ENCODE assay signal across 30 cellular contexts in the genomic region with DNA sequence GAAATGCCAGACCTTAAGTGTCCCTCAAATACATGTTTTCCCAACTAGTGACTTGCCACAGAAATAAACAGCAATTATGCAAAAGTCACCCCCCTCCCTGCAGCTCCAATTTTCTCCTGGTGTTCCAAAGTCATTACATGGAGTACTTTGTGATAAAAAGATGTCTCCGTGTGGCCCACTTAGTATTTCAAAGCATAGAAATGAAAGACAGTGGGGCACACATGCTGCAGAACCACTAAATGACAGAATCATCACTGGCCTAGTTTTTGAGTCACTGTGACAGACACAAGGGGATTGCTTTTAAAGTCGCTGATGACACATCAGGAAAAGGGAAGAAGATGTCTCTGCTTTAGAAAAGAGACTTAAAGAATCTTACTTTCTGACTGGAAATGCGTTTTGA.
A peak's percentile ranks its signal among the peaks of the same experiment; 100 is the strongest.
DNase-seq lines count a peak whose midpoint lies in the region; ATAC-seq and TF ChIP-seq lines count a peak whose summit lies in the region.
"Had no signal": no experiment of that assay in that cellular context is flagged by ENCODE, and none has a peak within 500 bp of the region (broad histone marks: within the 10 kb centered on the region; RNA-seq: fewer than 3 reads in every experiment).

No MANE protein-coding gene starts in this region.

- H3K4me2 ChIP-seq in SK-N-SH, result peak overlapping the region; percentile 64
- H3K4me2 ChIP-seq: KMS-11 had no signal

- TF ChIP-seq CTCF in HFFc6 (IDR thresholded peaks at IDR 0.05), result no peak
- no peak for TF ChIP-seq CTCF in SK-N-SH (IDR thresholded peaks at IDR 0.05)
- TF ChIP-seq CTCF in foreskin keratinocyte (conservative IDR thresholded peaks at IDR 0.05), result no peak

- no peak for TF ChIP-seq EP300 in SK-N-SH (IDR thresholded peaks at IDR 0.05; ENCODE audit: borderline replicate concordance in 1 of 2, low read depth in 1 of 2, low read length in 1 of 2)

- peak; percentile 30 for DNase-seq in HFFc6
- no peak for DNase-seq in SK-N-SH
- DNase-seq in fibroblast of peridontal ligament (ENCODE audit: extremely low read depth), result peak; percentile 22
- DNase-seq in NCI-H345 treated with DMSO at 0.1 percent for 48 hours (lab: John Stamatoyannopoulos, UW; ENCODE audit: unreplicated experiment), result no peak
- DNase-seq in activated naive CD4-positive, alpha-beta T cell (lab: John Stamatoyannopoulos, UW), result no peak
- no peak for DNase-seq in foreskin keratinocyte
- DNase-seq: activated CD4-positive, alpha-beta T cell treated with anti-CD3 and anti-CD28 coated beads for 4 hours; activated CD8-positive, alpha-beta memory T cell treated with anti-CD3 and anti-CD28 coated beads for 24 hours; activated effector memory CD4-positive, alpha-beta T cell treated with anti-CD3 and anti-CD28 coated beads, Interleukin-2, amount 50 U/mL, for 16 hours; activated naive CD8-positive, alpha-beta T cell treated with anti-CD3 and anti-CD28 coated beads, Interleukin-2, amount 10 ng/mL, durations not matched to agents 7 days and 5 days; activated T-cell treated with anti-CD3 and anti-CD28 coated beads, Interleukin-2, amount 50 U/mL, for 1 hour; central memory CD4-positive, alpha-beta T cell; islet precursor cell; left ventricle myocardium superior; NCI-H1092; NCI-H187; NCI-H345; NCI-H748 treated with DMSO at 0.1 percent for 48 hours; small intestine; stimulated activated CD4-positive, alpha-beta T cell treated with anti-CD3 and anti-CD28 coated beads, Interleukin-1b, Interleukin-23, amount 100 ng/mL, for 48 hours; stomach; T-helper 2 cell; thyroid gland had no signal

- TF ChIP-seq RAD21 in SK-N-SH (IDR thresholded peaks at IDR 0.05; ENCODE audit: low read length), result no peak

- H2AFZ ChIP-seq in ACC112 (ENCODE audit: low read length, unreplicated experiment) (no peak overlapping the region), SK-N-SH (ENCODE audit: low read depth) (peak overlapping the region; percentile 67; the same call in 1 of the 2 replicates)

- H3K27ac Mint-ChIP-seq in HFFc6, result peak overlapping the region; percentile 98
- H3K27ac Mint-ChIP-seq: activated naive CD8-positive, alpha-beta T cell treated with anti-CD3 and anti-CD28 coated beads, Interleukin-2, amount 10 ng/mL, durations not matched to agents 7 days and 5 days had no signal

- H3K4me1 ChIP-seq in ACC112 (ENCODE audit: control insufficient read depth, insufficient read depth, low read length, unreplicated experiment) (peaks cover 22% of the 10 kb centered on the region), SK-N-SH (ENCODE audit: control insufficient read depth in 1 of 2, insufficient read depth in 2 of 2, low read depth in 1 of 2, low read length in 1 of 2) (peaks cover 0 to 10% of the 10 kb centered on the region in 2 experiments; a peak in 3 of 4 replicates), foreskin keratinocyte (no peaks in the 10 kb centered on the region)
- H3K4me1 ChIP-seq: HAP-1, stomach, thyroid gland had no signal

- peak overlapping the region; percentile 79 for H3K4me3 Mint-ChIP-seq in HFFc6
- H3K4me3 Mint-ChIP-seq: activated naive CD8-positive, alpha-beta T cell treated with anti-CD3 and anti-CD28 coated beads, Interleukin-2, amount 10 ng/mL, durations not matched to agents 7 days and 5 days had no signal

- no peaks in the 10 kb centered on the region for H3K9me3 Mint-ChIP-seq in HFFc6
- H3K9me3 Mint-ChIP-seq: activated naive CD8-positive, alpha-beta T cell treated with anti-CD3 and anti-CD28 coated beads, Interleukin-2, amount 10 ng/mL, durations not matched to agents 7 days and 5 days had no signal

- POLR2A ChIA-PET in SK-N-SH (lab: Yijun Ruan, JAX), result no interaction called here

- H3K79me2 ChIP-seq in ACC112 (ENCODE audit: control insufficient read depth, insufficient read depth, low read length, unreplicated experiment), result no peaks in the 10 kb centered on the region
- H3K79me2 ChIP-seq in SK-N-SH (ENCODE audit: insufficient read depth), result no peaks in the 10 kb centered on the region

- H3K9me3 ChIP-seq in SK-N-SH, result no peaks in the 10 kb centered on the region
- H3K9me3 ChIP-seq: BLaER1 treated with 17β-estradiol and CSF1 and Interleukin-3, amounts not matched to agents 10 nM and 100 nM; HAP-1; stomach; thyroid gland had no signal

- H3K9me2 ChIP-seq in SK-N-SH, result no peaks in the 10 kb centered on the region

- ATAC-seq in HG03521 (IDR thresholded peaks at IDR 0.05; ENCODE audit: unreplicated experiment) (no peak), foreskin keratinocyte (no peak)
- ATAC-seq: left ventricle myocardium superior had no signal

- H3K36me3 ChIP-seq in ACC112 (ENCODE audit: insufficient read depth, low read length) (no peaks in the 10 kb centered on the region), SK-N-SH (replicated peaks in 1 of 2; ENCODE audit: control insufficient read depth in 1 of 2, insufficient read depth in 2 of 2, low read length in 1 of 2) (no peaks in the 10 kb centered on the region)
- H3K36me3 ChIP-seq: BLaER1 treated with 17β-estradiol and CSF1 and Interleukin-3, amounts not matched to agents 10 nM and 100 nM; HAP-1; stomach; thyroid gland had no signal

- H3K4me3 ChIP-seq in ACC112 (ENCODE audit: low read depth, low read length), result peak overlapping the region; percentile 44
- peak overlapping the region in 1 of 2 experiments; percentile 5; a peak in 1 of 4 replicates for H3K4me3 ChIP-seq in SK-N-SH (ENCODE audit: low read depth in 2 of 2, low read length in 1 of 2)
- H3K4me3 ChIP-seq: BLaER1 treated with 17β-estradiol and CSF1 and Interleukin-3, amounts not matched to agents 10 nM and 100 nM; HAP-1; SK-N-MC; stomach; thyroid gland had no signal

- CTCF ChIA-PET in SK-N-SH (lab: Yijun Ruan, JAX), result no interaction called here

- peaks cover 66% of the 10 kb centered on the region for H3K4me1 Mint-ChIP-seq in HFFc6 (ENCODE audit: low read depth)
- H3K4me1 Mint-ChIP-seq: activated naive CD8-positive, alpha-beta T cell treated with anti-CD3 and anti-CD28 coated beads, Interleukin-2, amount 10 ng/mL, durations not matched to agents 7 days and 5 days had no signal

- H3K27me3 ChIP-seq in ACC112 (ENCODE audit: insufficient read depth, low read length) (no peaks in the 10 kb centered on the region), SK-N-SH (ENCODE audit: insufficient read depth) (no peaks in the 10 kb centered on the region), foreskin keratinocyte (no peaks in the 10 kb centered on the region)
- H3K27me3 ChIP-seq: BLaER1 treated with 17β-estradiol and CSF1 and Interleukin-3, amounts not matched to agents 10 nM and 100 nM; stomach; thyroid gland had no signal

- H3K27ac ChIP-seq in ACC112 (ENCODE audit: low read depth, low read length), result peak overlapping the region; percentile 89
- peak overlapping the region in 1 of 2 experiments; percentile 92; a peak in 2 of 4 replicates for H3K27ac ChIP-seq in SK-N-SH (ENCODE audit: low read depth in 2 of 2, low read length in 1 of 2)
- H3K27ac ChIP-seq in foreskin keratinocyte, result no peak overlapping the region
- H3K27ac ChIP-seq: BLaER1 treated with 17β-estradiol and CSF1 and Interleukin-3, amounts not matched to agents 10 nM and 100 nM; KMS-11; SK-N-MC; stomach; thyroid gland; VCaP had no signal

- peaks cover 2% of the 10 kb centered on the region; the same call in 1 of the 2 replicates for H3K27me3 Mint-ChIP-seq in HFFc6 (ENCODE audit: insufficient read depth)
- H3K27me3 Mint-ChIP-seq: activated naive CD8-positive, alpha-beta T cell treated with anti-CD3 and anti-CD28 coated beads, Interleukin-2, amount 10 ng/mL, durations not matched to agents 7 days and 5 days had no signal

- H3K9ac ChIP-seq in SK-N-SH, result peak overlapping the region; percentile 55; the same call in 1 of the 2 replicates
- H3K9ac ChIP-seq: BLaER1 treated with 17β-estradiol and CSF1 and Interleukin-3, amounts not matched to agents 10 nM and 100 nM; KMS-11 had no signal

- peaks cover 26% of the 10 kb centered on the region for H3F3A ChIP-seq in SK-N-SH (replicated peaks; ENCODE audit: insufficient read depth)

- peaks cover under 1% of the 10 kb centered on the region for H3K36me3 Mint-ChIP-seq in HFFc6 (ENCODE audit: low read depth)
- H3K36me3 Mint-ChIP-seq: activated naive CD8-positive, alpha-beta T cell treated with anti-CD3 and anti-CD28 coated beads, Interleukin-2, amount 10 ng/mL, durations not matched to agents 7 days and 5 days had no signal

- no peaks in the 10 kb centered on the region for H4K20me1 ChIP-seq in SK-N-SH (ENCODE audit: insufficient read depth)
- H4K20me1 ChIP-seq: BLaER1 treated with 17β-estradiol and CSF1 and Interleukin-3, amounts not matched to agents 10 nM and 100 nM had no signal

- 40% methylated on average over 3 of the region's 3 CpGs for WGBS in SK-N-SH (ENCODE audit: low lambda C conversion rate)

TF ChIP-seq in SK-N-SH, 30 proteins besides CTCF, POLR2A, EP300 and RAD21:
- TF ChIP-seq GATA2 (CRISPR knock-in tag; IDR thresholded peaks at IDR 0.05), result no peak
- peak; percentile 26; the same call in 1 of the 2 replicates for TF ChIP-seq PBX3 (IDR thresholded peaks at IDR 0.05)
TF ChIP-seq in SK-N-SH: peak in this region for 1.

Comparison
In these comparisons a context has a peak if more than half of its experiments do, and no peak if none do; other contexts are left out.
1. DNase-seq: peak in HFFc6 (single experiment) and fibroblast of peridontal ligament (single experiment); none in SK-N-SH (single experiment), NCI-H345 treated with DMSO at 0.1 percent for 48 hours (single experiment), activated naive CD4-positive, alpha-beta T cell (0 of 4) and foreskin keratinocyte (0 of 2).